17 cellular contexts compared by ENCODE assay signal in genomic region chr1:184596950-184597651, GRCh38.
DNase-seq lines count a peak whose midpoint lies in the region; ATAC-seq and TF ChIP-seq lines count a peak whose summit lies in the region.
"Had no signal": no experiment of that assay in that cellular context is flagged by ENCODE, and none has a peak within 500 bp of the region (broad histone marks: within the 10 kb centered on the region; RNA-seq: fewer than 3 reads in every experiment).

No MANE protein-coding gene starts in this region.

- H3K4me3 Mint-ChIP-seq in GM23338 (no peak overlapping the region), neural crest cell (no peak overlapping the region)
- no peak overlapping the region for H3K4me3 Mint-ChIP-seq in CD4-positive, alpha-beta memory T cell
- H3K4me3 Mint-ChIP-seq: activated CD4-positive, alpha-beta memory T cell treated with anti-CD3 and anti-CD28 coated beads, Interleukin-2, amount 10 ng/mL, durations not matched to agents 7 days and 5 days; activated T-helper 17 cell treated with anti-CD3 and anti-CD28 coated beads, Interleukin-2, amount 50 U/mL, for 72 hours had no signal

- no peaks in the 10 kb centered on the region for H3K79me2 ChIP-seq in GM23338 (replicated peaks; ENCODE audit: insufficient read depth)

- H3K4me1 ChIP-seq in GM23338 (ENCODE audit: insufficient read depth) = no peaks in the 10 kb centered on the region
- no peaks in the 10 kb centered on the region for H3K4me1 ChIP-seq in CD4-positive, alpha-beta memory T cell (ENCODE audit: insufficient read depth, low read length)
- no peaks in the 10 kb centered on the region for H3K4me1 ChIP-seq in effector memory CD4-positive, alpha-beta T cell (ENCODE audit: control insufficient read depth, insufficient read depth, low read length, poor library complexity, severe bottlenecking)
- H3K4me1 ChIP-seq: BLaER1 treated with 17β-estradiol and CSF1 and Interleukin-3, amounts not matched to agents 10 nM and 100 nM had no signal

- CTCF ChIA-PET in CD4-positive, alpha-beta memory T cell (lab: Charles Lee; ENCODE audit: partially characterized antibody) = no interaction called here

- H3K27me3 ChIP-seq in GM23338 (ENCODE audit: insufficient read depth) = no peaks in the 10 kb centered on the region
- H3K27me3 ChIP-seq in CD4-positive, alpha-beta memory T cell (ENCODE audit: insufficient read depth, low read length) = no peaks in the 10 kb centered on the region
- no peaks in the 10 kb centered on the region for H3K27me3 ChIP-seq in effector memory CD4-positive, alpha-beta T cell (replicated peaks; ENCODE audit: control insufficient read depth, insufficient read depth, low read length, poor library complexity, severe bottlenecking)
- H3K27me3 ChIP-seq: BLaER1 treated with 17β-estradiol and CSF1 and Interleukin-3, amounts not matched to agents 10 nM and 100 nM; spleen had no signal

- in situ Hi-C loops in KBM-7 (cut with MboI; ENCODE audit: low pct_unique_long_range_greater_than_20kb, low sequenced_read_pairs) = no loop called here

- H4K20me1 ChIP-seq in GM23338 (replicated peaks; ENCODE audit: insufficient read depth) = no peaks in the 10 kb centered on the region; the same call in 1 of the 2 replicates
- H4K20me1 ChIP-seq: BLaER1 treated with 17β-estradiol and CSF1 and Interleukin-3, amounts not matched to agents 10 nM and 100 nM had no signal

- H3F3A ChIP-seq in GM23338 (replicated peaks; ENCODE audit: low read depth) = no peaks in the 10 kb centered on the region

- no peak overlapping the region for H3K4me2 ChIP-seq in GM23338
- H3K4me2 ChIP-seq: BLaER1 treated with 17β-estradiol and CSF1 and Interleukin-3, amounts not matched to agents 10 nM and 100 nM had no signal

- H3K27ac Mint-ChIP-seq in GM23338 (no peak overlapping the region), neural crest cell (ENCODE audit: unreplicated experiment) (peak overlapping the region; percentile 4)
- no peak overlapping the region for H3K27ac Mint-ChIP-seq in CD4-positive, alpha-beta memory T cell
- H3K27ac Mint-ChIP-seq: activated CD4-positive, alpha-beta memory T cell treated with anti-CD3 and anti-CD28 coated beads, Interleukin-2, amount 10 ng/mL, durations not matched to agents 7 days and 5 days; activated T-helper 17 cell treated with anti-CD3 and anti-CD28 coated beads, Interleukin-2, amount 50 U/mL, for 72 hours had no signal

- H3K36me3 Mint-ChIP-seq in GM23338 (ENCODE audit: low read depth) (no peaks in the 10 kb centered on the region), neural crest cell (ENCODE audit: low read depth) (peaks cover under 1% of the 10 kb centered on the region)
- H3K36me3 Mint-ChIP-seq in CD4-positive, alpha-beta memory T cell = no peaks in the 10 kb centered on the region

- TF ChIP-seq CTCF in GM23338 (conservative IDR thresholded peaks at IDR 0.05; ENCODE audit: low read depth in 2 of 2) = peak; percentile 54 to 56
- TF ChIP-seq CTCF in epithelial cell of proximal tubule (conservative IDR thresholded peaks at IDR 0.05; ENCODE audit: low read depth, low read length) = peak; percentile 4
- peak; percentile 43 for TF ChIP-seq CTCF in neural crest cell (conservative IDR thresholded peaks at IDR 0.05)

- H3K9me3 ChIP-seq in CD4-positive, alpha-beta memory T cell (ENCODE audit: control insufficient read depth in 1 of 2, low read length in 2 of 2) = no peaks in the 10 kb centered on the region
- no peaks in the 10 kb centered on the region for H3K9me3 ChIP-seq in effector memory CD4-positive, alpha-beta T cell (ENCODE audit: control insufficient read depth, low read length)
- H3K9me3 ChIP-seq: BLaER1 treated with 17β-estradiol and CSF1 and Interleukin-3, amounts not matched to agents 10 nM and 100 nM; spleen had no signal

- no peak overlapping the region for H3K4me3 ChIP-seq in GM23338
- H3K4me3 ChIP-seq in epithelial cell of proximal tubule (ENCODE audit: low read depth, low read length) = no peak overlapping the region
- no peak overlapping the region for H3K4me3 ChIP-seq in CD4-positive, alpha-beta memory T cell (ENCODE audit: low read length in 2 of 2)
- H3K4me3 ChIP-seq in effector memory CD4-positive, alpha-beta T cell (ENCODE audit: insufficient read depth, low read depth, low read length, poor library complexity, severe bottlenecking) = no peak overlapping the region
- H3K4me3 ChIP-seq: BLaER1 treated with 17β-estradiol and CSF1 and Interleukin-3, amounts not matched to agents 10 nM and 100 nM; coronary artery; spleen had no signal

- DNase-seq in GM23338 (ENCODE audit: low spot score) = peak; percentile 60
- peak; percentile 98 for DNase-seq in NCI-H526 treated with DMSO at 0.1 percent for 48 hours (lab: John Stamatoyannopoulos, UW)
- no peak for DNase-seq in epithelial cell of proximal tubule (ENCODE audit: low read depth)
- DNase-seq in neural crest cell (ENCODE audit: low read depth, low spot score) = no peak
- no peak for DNase-seq in NCI-H2081 treated with DMSO at 0.1 percent for 48 hours (lab: John Stamatoyannopoulos, UW)
- DNase-seq in KBM-7 = no peak
- DNase-seq in CD4-positive, alpha-beta memory T cell = no peak
- DNase-seq in effector memory CD4-positive, alpha-beta T cell = no peak
- DNase-seq: activated CD4-positive, alpha-beta memory T cell treated with anti-CD3 and anti-CD28 coated beads, Interleukin-2, amount 10 ng/mL, durations not matched to agents 7 days and 5 days; amniotic stem cell; NCI-H2029 treated with DMSO at 0.1 percent for 48 hours; NK-92 treated with Interleukin-12 subunit alpha and Interleukin-12 subunit beta, amount 100 ng/mL, for 24 hours; spleen had no signal

- H3K27me3 Mint-ChIP-seq in GM23338 (ENCODE audit: insufficient read depth, low read depth, poor library complexity) (peaks cover 5% of the 10 kb centered on the region), neural crest cell (ENCODE audit: low read depth) (no peaks in the 10 kb centered on the region)
- peaks cover 0 to 2% of the 10 kb centered on the region in 2 donors for H3K27me3 Mint-ChIP-seq in CD4-positive, alpha-beta memory T cell
- H3K27me3 Mint-ChIP-seq: activated CD4-positive, alpha-beta memory T cell treated with anti-CD3 and anti-CD28 coated beads, Interleukin-2, amount 10 ng/mL, durations not matched to agents 7 days and 5 days had no signal

- intact Hi-C loops in CD4-positive, alpha-beta memory T cell (cut with micrococcal nuclease) = no loop called here

- H3K9me2 ChIP-seq in GM23338 (ENCODE audit: insufficient read depth) = no peaks in the 10 kb centered on the region

- no peak overlapping the region for H3K27ac ChIP-seq in GM23338 (ENCODE audit: low read depth)
- no peak overlapping the region for H3K27ac ChIP-seq in CD4-positive, alpha-beta memory T cell (ENCODE audit: low read depth, low read length)
- no peak overlapping the region for H3K27ac ChIP-seq in effector memory CD4-positive, alpha-beta T cell (ENCODE audit: insufficient read depth, low read length, poor library complexity, severe bottlenecking)
- H3K27ac ChIP-seq: BLaER1 treated with 17β-estradiol and CSF1 and Interleukin-3, amounts not matched to agents 10 nM and 100 nM; coronary artery; spleen had no signal

- no peaks in the 10 kb centered on the region for H3K36me3 ChIP-seq in GM23338 (ENCODE audit: insufficient read depth)
- no peaks in the 10 kb centered on the region for H3K36me3 ChIP-seq in CD4-positive, alpha-beta memory T cell (ENCODE audit: insufficient read depth, low read length)
- H3K36me3 ChIP-seq in effector memory CD4-positive, alpha-beta T cell (ENCODE audit: control insufficient read depth, insufficient read depth, low read length) = no peaks in the 10 kb centered on the region
- H3K36me3 ChIP-seq: spleen had no signal

- H2AFZ ChIP-seq in GM23338 = no peak overlapping the region

- H3K9me3 Mint-ChIP-seq in GM23338 = no peaks in the 10 kb centered on the region
- H3K9me3 Mint-ChIP-seq in neural crest cell = no peaks in the 10 kb centered on the region
- no peaks in the 10 kb centered on the region for H3K9me3 Mint-ChIP-seq in CD4-positive, alpha-beta memory T cell
- H3K9me3 Mint-ChIP-seq: activated CD4-positive, alpha-beta memory T cell treated with anti-CD3 and anti-CD28 coated beads, Interleukin-2, amount 10 ng/mL, durations not matched to agents 7 days and 5 days; activated T-helper 17 cell treated with anti-CD3 and anti-CD28 coated beads, Interleukin-2, amount 50 U/mL, for 72 hours had no signal

- H3K4me1 Mint-ChIP-seq in GM23338 (peaks cover 3% of the 10 kb centered on the region; the same call in 2 of the 3 replicates), neural crest cell (peaks cover 12% of the 10 kb centered on the region)
- no peaks in the 10 kb centered on the region for H3K4me1 Mint-ChIP-seq in CD4-positive, alpha-beta memory T cell
- H3K4me1 Mint-ChIP-seq: activated CD4-positive, alpha-beta memory T cell treated with anti-CD3 and anti-CD28 coated beads, Interleukin-2, amount 10 ng/mL, durations not matched to agents 7 days and 5 days; activated T-helper 17 cell treated with anti-CD3 and anti-CD28 coated beads, Interleukin-2, amount 50 U/mL, for 72 hours had no signal

- POLR2A ChIA-PET in CD4-positive, alpha-beta memory T cell (lab: Charles Lee; ENCODE audit: partially characterized antibody) = interaction anchor here (0.6 kb wide), 1 partner anchor 124 kb away, joined by 3 read pairs; no protein-coding TSS in a partner anchor

- peak; percentile 91 for ATAC-seq in GM23338
- ATAC-seq: activated T-helper 17 cell treated with anti-CD3 and anti-CD28 coated beads, Interleukin-2, amount 50 U/mL, for 72 hours; esophagus mucosa had no signal

Comparison
In these comparisons a context has a peak if more than half of its experiments do, and no peak if none do; other contexts are left out.
1. DNase-seq: peak in GM23338 (single experiment) and NCI-H526 treated with DMSO at 0.1 percent for 48 hours (single experiment); none in epithelial cell of proximal tubule (single experiment), neural crest cell (single experiment), NCI-H2081 treated with DMSO at 0.1 percent for 48 hours (single experiment), KBM-7 (single experiment), CD4-positive, alpha-beta memory T cell (0 of 5) and effector memory CD4-positive, alpha-beta T cell (0 of 3).
2. CTCF ChIP-seq: peak in every context shown above with its lines; median percentile 55 in GM23338; 43 in neural crest cell; 4 in epithelial cell of proximal tubule.